22 cellular contexts compared by ENCODE assay signal in genomic region chr7:158476303-158476932, GRCh38.
"Had no signal": no experiment of that assay in that cellular context is flagged by ENCODE, and none has a peak within 500 bp of the region (broad histone marks: within the 10 kb centered on the region; RNA-seq: fewer than 3 reads in every experiment).

No MANE protein-coding gene starts in this region.

- H3K27ac ChIP-seq: heart left ventricle, left ventricle myocardium inferior, neutrophil, ovary, psoas muscle, right atrium auricular region, right lobe of liver, tibial nerve, uterus had no signal

- H3K4me1 ChIP-seq: heart left ventricle, left ventricle myocardium inferior, psoas muscle, right atrium auricular region, right lobe of liver, tibial nerve, uterus had no signal

- H3K4me2 ChIP-seq: smooth muscle cell had no signal

- H3K9me3 Mint-ChIP-seq: natural killer cell treated with Interleukin-12 subunit alpha and Interleukin-12 subunit beta and Interleukin-15 and Interleukin-18, amount 100 ng/mL, for 72 hours; neural crest cell; stimulated activated naive CD8-positive, alpha-beta T cell treated with anti-CD3 and anti-CD28 coated beads, Interleukin-15, Interleukin-2, amounts not matched to agents 100 ng/mL and 50 ng/mL, for 24 hours; type B pancreatic cell had no signal

- H3K36me3 ChIP-seq: heart left ventricle, left ventricle myocardium inferior, neutrophil, ovary, right atrium auricular region, right lobe of liver, tibial nerve, uterus had no signal

- DNase-seq: heart left ventricle; immature natural killer cell; left ventricle myocardium inferior; midbrain; mucosa of descending colon; naive thymus-derived CD4-positive, alpha-beta T cell; ovary; psoas muscle; right lobe of liver; stimulated activated CD4-positive, alpha-beta T cell treated with anti-CD3 and anti-CD28 coated beads, Interleukin-2, amount 100 ng/mL, for 24 hours; stimulated activated CD4-positive, alpha-beta T cell treated with anti-CD3 and anti-CD28 coated beads, Interleukin-4, amount 100 ng/mL, for 1 hour; stimulated activated naive CD4-positive, alpha-beta T cell; uterus had no signal

- H3K27me3 Mint-ChIP-seq: stimulated activated naive CD8-positive, alpha-beta T cell treated with anti-CD3 and anti-CD28 coated beads, Interleukin-15, Interleukin-2, amounts not matched to agents 100 ng/mL and 50 ng/mL, for 24 hours had no signal

- H3K4me3 ChIP-seq: heart left ventricle, left ventricle myocardium inferior, lung, mucosa of descending colon, ovary, psoas muscle, right atrium auricular region, right lobe of liver, smooth muscle cell, tibial nerve, uterus had no signal

- H3K27ac Mint-ChIP-seq: immature natural killer cell; natural killer cell treated with Interleukin-12 subunit alpha and Interleukin-12 subunit beta and Interleukin-15 and Interleukin-18, amount 100 ng/mL, for 72 hours; stimulated activated naive CD8-positive, alpha-beta T cell treated with anti-CD3 and anti-CD28 coated beads, Interleukin-15, Interleukin-2, amounts not matched to agents 100 ng/mL and 50 ng/mL, for 24 hours; type B pancreatic cell had no signal

- ATAC-seq: heart left ventricle; mucosa of descending colon; naive thymus-derived CD4-positive, alpha-beta T cell; natural killer cell treated with Interleukin-12 subunit alpha and Interleukin-12 subunit beta and Interleukin-15 and Interleukin-18, amount 100 ng/mL, for 72 hours; psoas muscle; right lobe of liver had no signal

- H3K36me3 Mint-ChIP-seq: immature natural killer cell; naive thymus-derived CD4-positive, alpha-beta T cell; natural killer cell treated with Interleukin-12 subunit alpha and Interleukin-12 subunit beta and Interleukin-15 and Interleukin-18, amount 100 ng/mL, for 72 hours; type B pancreatic cell had no signal

- H3K4me3 Mint-ChIP-seq: immature natural killer cell; naive thymus-derived CD4-positive, alpha-beta T cell; natural killer cell treated with Interleukin-12 subunit alpha and Interleukin-12 subunit beta and Interleukin-15 and Interleukin-18, amount 100 ng/mL, for 72 hours; neural crest cell; stimulated activated naive CD8-positive, alpha-beta T cell treated with anti-CD3 and anti-CD28 coated beads, Interleukin-15, Interleukin-2, amounts not matched to agents 100 ng/mL and 50 ng/mL, for 24 hours; type B pancreatic cell had no signal

- H3K27me3 ChIP-seq: ovary, right atrium auricular region, right lobe of liver, tibial nerve, uterus had no signal
